11 cellular contexts compared by ENCODE assay signal in genomic region chr17:49738456-49739163, GRCh38. TPM values are rescaled to one million over a fixed set of nuclear protein-coding genes. Genes with fewer than 3 reads are reported as not detected.
A peak's percentile ranks its signal among the peaks of the same experiment; 100 is the strongest.
DNase-seq lines count a peak whose midpoint lies in the region; ATAC-seq and TF ChIP-seq lines count a peak whose summit lies in the region.
"Had no signal": no experiment of that assay in that cellular context is flagged by ENCODE, and none has a peak within 500 bp of the region (broad histone marks: within the 10 kb centered on the region; RNA-seq: fewer than 3 reads in every experiment).

No MANE protein-coding gene starts in this region.

- peaks cover 87% of the 10 kb centered on the region for H3K79me2 ChIP-seq in KMS-11 (ENCODE audit: insufficient read depth, low read depth)

- WGBS in body of pancreas, 2 donors = 59 to 75% methylated on average over 4 to 5 of the region's 5 CpGs

- H3K36me3 ChIP-seq in CD4-positive, CD25-positive, alpha-beta regulatory T cell (ENCODE audit: control insufficient read depth, insufficient read depth, low read length) = no peaks in the 10 kb centered on the region
- no peaks in the 10 kb centered on the region for H3K36me3 ChIP-seq in KMS-11 (ENCODE audit: insufficient read depth)
- H3K36me3 ChIP-seq in body of pancreas (replicated peaks in 1 of 2; ENCODE audit: insufficient read depth in 1 of 2, low read depth in 2 of 2) = no peaks in the 10 kb centered on the region
- H3K36me3 ChIP-seq: prostate gland had no signal

- peak overlapping the region; percentile 98 for H3K27ac ChIP-seq in CD4-positive, CD25-positive, alpha-beta regulatory T cell (ENCODE audit: insufficient read depth, low read length, poor library complexity, severe bottlenecking)
- H3K27ac ChIP-seq in KMS-11 (peak overlapping the region; percentile 95), body of pancreas (peak overlapping the region in 2 of 4 donors; percentile 12 to 23)
- H3K27ac ChIP-seq: prostate gland had no signal

- peak overlapping the region; percentile 87 for H3K4me2 ChIP-seq in KMS-11

- H2AFZ ChIP-seq in KMS-11 (ENCODE audit: low read depth) = no peak overlapping the region

- DNase-seq in CD4-positive, CD25-positive, alpha-beta regulatory T cell = no peak
- peak in 3 of 4 donors; percentile 16 to 62 (median 28) for DNase-seq in body of pancreas
- no peak for DNase-seq in naive thymus-derived CD8-positive, alpha-beta T cell
- no peak for DNase-seq in activated CD4-positive, CD25-positive, alpha-beta regulatory T cell treated with anti-CD3 and anti-CD28 coated beads, Interleukin-2, amount 50 U/mL, for 72 hours
- no peak for DNase-seq in mesothelial cell of epicardium (ENCODE audit: low spot score in 2 of 2, unreplicated experiment in 2 of 2)
- DNase-seq in HEK293T (ENCODE audit: extremely low spot score) = no peak
- DNase-seq: aorta, Calu3 had no signal

- no peak for ATAC-seq in CD4-positive, CD25-positive, alpha-beta regulatory T cell (ENCODE audit: low read depth in 2 of 2)
- ATAC-seq in body of pancreas (no peak), GM18511 (IDR thresholded peaks at IDR 0.05; ENCODE audit: unreplicated experiment) (no peak)
- ATAC-seq in naive thymus-derived CD8-positive, alpha-beta T cell = no peak

- peaks cover 22 to 90% (median 60%) of the 10 kb centered on the region in 4 donors for H3K4me1 Mint-ChIP-seq in CD4-positive, CD25-positive, alpha-beta regulatory T cell
- peaks cover 51 to 91% (median 87%) of the 10 kb centered on the region in 4 donors for H3K4me1 Mint-ChIP-seq in naive thymus-derived CD8-positive, alpha-beta T cell
- H3K4me1 Mint-ChIP-seq in mesothelial cell of epicardium = peaks cover 31% of the 10 kb centered on the region

- H3K27me3 ChIP-seq in CD4-positive, CD25-positive, alpha-beta regulatory T cell (ENCODE audit: control insufficient read depth, insufficient read depth, low read length) = no peaks in the 10 kb centered on the region
- no peaks in the 10 kb centered on the region for H3K27me3 ChIP-seq in KMS-11 (ENCODE audit: insufficient read depth, low read depth)
- no peaks in the 10 kb centered on the region for H3K27me3 ChIP-seq in body of pancreas

- peaks cover 43% of the 10 kb centered on the region for H3K36me3 Mint-ChIP-seq in CD4-positive, CD25-positive, alpha-beta regulatory T cell
- peaks cover 0 to 22% (median 8%) of the 10 kb centered on the region in 3 donors for H3K36me3 Mint-ChIP-seq in naive thymus-derived CD8-positive, alpha-beta T cell
- H3K36me3 Mint-ChIP-seq in mesothelial cell of epicardium = no peaks in the 10 kb centered on the region

- no peaks in the 10 kb centered on the region for H3K27me3 Mint-ChIP-seq in CD4-positive, CD25-positive, alpha-beta regulatory T cell
- H3K27me3 Mint-ChIP-seq in naive thymus-derived CD8-positive, alpha-beta T cell = no peaks in the 10 kb centered on the region
- H3K27me3 Mint-ChIP-seq in mesothelial cell of epicardium (ENCODE audit: low read depth) = no peaks in the 10 kb centered on the region

- peak overlapping the region; percentile 58 for H3K9ac ChIP-seq in KMS-11

- H3K27ac Mint-ChIP-seq in CD4-positive, CD25-positive, alpha-beta regulatory T cell = peak overlapping the region; percentile 98 to 100 (median 99)
- H3K27ac Mint-ChIP-seq in naive thymus-derived CD8-positive, alpha-beta T cell = peak overlapping the region; percentile 97 to 100 (median 100)
- H3K27ac Mint-ChIP-seq in mesothelial cell of epicardium = no peak overlapping the region

- POLR2A ChIA-PET in naive thymus-derived CD8-positive, alpha-beta T cell (lab: Charles Lee) = interaction anchor here (1.3 to 9.5 kb wide), 9 partner anchors 9 to 50 kb away, joined by 3 to 277 read pairs (median 13); partner anchors contain the start of genes FAM117A, KAT7 and SLC35B1
- POLR2A ChIA-PET in HEK293T (lab: Yijun Ruan, JAX) = interaction anchor here (1.6 kb wide), 1 partner anchor 26 kb away, joined by 6 read pairs; the partner anchor contains the start of gene FAM117A

- H3K4me3 ChIP-seq in CD4-positive, CD25-positive, alpha-beta regulatory T cell (ENCODE audit: low read depth, low read length) = peak overlapping the region; percentile 99
- H3K4me3 ChIP-seq in KMS-11 (IDR thresholded peaks at IDR 0.05; ENCODE audit: insufficient read depth, low read depth, low read length) = no peak overlapping the region
- no peak overlapping the region for H3K4me3 ChIP-seq in body of pancreas
- H3K4me3 ChIP-seq: prostate gland had no signal

- intact Hi-C loops in body of pancreas (cut with DNase I) = no loop called here

- peaks cover 83% of the 10 kb centered on the region for H3K4me1 ChIP-seq in CD4-positive, CD25-positive, alpha-beta regulatory T cell (ENCODE audit: control insufficient read depth, insufficient read depth, low read length, poor library complexity, severe bottlenecking)
- H3K4me1 ChIP-seq in KMS-11 (ENCODE audit: low read depth, poor library complexity, severe bottlenecking) = peaks cover 76% of the 10 kb centered on the region
- H3K4me1 ChIP-seq in body of pancreas = peaks cover 41% of the 10 kb centered on the region
- H3K4me1 ChIP-seq: prostate gland had no signal

- peaks cover 0 to 3% (median 0%) of the 10 kb centered on the region in 7 donors for H3K9me3 Mint-ChIP-seq in CD4-positive, CD25-positive, alpha-beta regulatory T cell
- no peaks in the 10 kb centered on the region for H3K9me3 Mint-ChIP-seq in naive thymus-derived CD8-positive, alpha-beta T cell
- no peaks in the 10 kb centered on the region for H3K9me3 Mint-ChIP-seq in mesothelial cell of epicardium

- CTCF ChIA-PET in HEK293T (lab: Yijun Ruan, JAX) = interaction anchor here (0.6 kb wide), 1 partner anchor 163 kb away, joined by 3 read pairs; the partner anchor contains the start of gene NXPH3

- TF ChIP-seq CTCF in KMS-11 (conservative IDR thresholded peaks at IDR 0.05; ENCODE audit: low read depth, low read length) (no peak), body of pancreas (IDR thresholded peaks at IDR 0.05) (no peak), mesothelial cell of epicardium (IDR thresholded peaks at IDR 0.05; ENCODE audit: unreplicated experiment) (no peak)

- no peak for TF ChIP-seq POLR2A in body of pancreas (IDR thresholded peaks at IDR 0.05)

- no peaks in the 10 kb centered on the region for H3K9me3 ChIP-seq in CD4-positive, CD25-positive, alpha-beta regulatory T cell (ENCODE audit: control insufficient read depth in 2 of 2, low read length in 2 of 2)
- H3K9me3 ChIP-seq in body of pancreas = no peaks in the 10 kb centered on the region
- H3K9me3 ChIP-seq: prostate gland had no signal

- peak overlapping the region; percentile 92 to 99 (median 96) for H3K4me3 Mint-ChIP-seq in CD4-positive, CD25-positive, alpha-beta regulatory T cell
- peak overlapping the region; percentile 82 to 97 (median 91) for H3K4me3 Mint-ChIP-seq in naive thymus-derived CD8-positive, alpha-beta T cell
- H3K4me3 Mint-ChIP-seq in mesothelial cell of epicardium = no peak overlapping the region

- no peaks in the 10 kb centered on the region for H4K20me1 ChIP-seq in KMS-11 (ENCODE audit: insufficient read depth)

TF ChIP-seq in HEK293T, 16 proteins besides CTCF, POLR2A, EP300 and RAD21:
- no peak for TF ChIP-seq ARNT (IDR thresholded peaks at IDR 0.05)
- TF ChIP-seq FOXA1 (IDR thresholded peaks at IDR 0.05) = no peak
- TF ChIP-seq L3MBTL2 (conservative IDR thresholded peaks at IDR 0.05) = no peak
- no peak for TF ChIP-seq SP1 (IDR thresholded peaks at IDR 0.05)
- no peak for TF ChIP-seq BHLHE40 (IDR thresholded peaks at IDR 0.05; ENCODE audit: borderline replicate concordance)
- TF ChIP-seq FOXM1 (IDR thresholded peaks at IDR 0.05; ENCODE audit: borderline replicate concordance) = no peak
- no peak for TF ChIP-seq TARDBP (IDR thresholded peaks at IDR 0.05)
- no peak for TF ChIP-seq ZNF384 (IDR thresholded peaks at IDR 0.05)
- no peak for TF ChIP-seq SUZ12 (IDR thresholded peaks at IDR 0.05)
- TF ChIP-seq CTBP1 (IDR thresholded peaks at IDR 0.05; ENCODE audit: borderline replicate concordance) = no peak
- no peak for TF ChIP-seq HDGF (IDR thresholded peaks at IDR 0.05; ENCODE audit: borderline replicate concordance)
- no peak for TF ChIP-seq LEF1 (IDR thresholded peaks at IDR 0.05; ENCODE audit: borderline replicate concordance)
- no peak for TF ChIP-seq FOXK2 (IDR thresholded peaks at IDR 0.05)

RNA-seq across cellular contexts. Expression of gene FAM117A, which starts 25.3 kb away (rescaled TPM):
- total RNA-seq in CD4-positive, CD25-positive, alpha-beta regulatory T cell = 83.3 TPM
- 10 to 100 TPM; 49.0 to 67.4 (median 64.7) TPM for polyA plus RNA-seq in CD4-positive, CD25-positive, alpha-beta regulatory T cell
- total RNA-seq in body of pancreas = 10 to 100 TPM in 1 of 2 donors, 1 to 10 TPM in 1; 4.3 to 11.7 TPM
- 10 to 100 TPM; 84.5 to 90.8 TPM for total RNA-seq in naive thymus-derived CD8-positive, alpha-beta T cell
- 10 to 100 TPM; 36.9 to 53.6 (median 46.7) TPM for polyA plus RNA-seq in naive thymus-derived CD8-positive, alpha-beta T cell
- total RNA-seq in mesothelial cell of epicardium = 15.7 to 16.5 TPM (median 16.1 TPM) in 3 replicates

RNA-seq across cellular contexts. Expression of gene SLC35B1, which starts 30.8 kb away (rescaled TPM):
- 51.8 TPM for total RNA-seq in CD4-positive, CD25-positive, alpha-beta regulatory T cell
- polyA plus RNA-seq in CD4-positive, CD25-positive, alpha-beta regulatory T cell = 10 to 100 TPM; 28.2 to 38.8 (median 34.1) TPM
- total RNA-seq in body of pancreas = 10 to 100 TPM; 30.3 to 36.6 TPM
- total RNA-seq in naive thymus-derived CD8-positive, alpha-beta T cell = 10 to 100 TPM; 38.8 to 39.7 TPM
- polyA plus RNA-seq in naive thymus-derived CD8-positive, alpha-beta T cell = 10 to 100 TPM; 20.3 to 27.4 (median 21.8) TPM
- total RNA-seq in mesothelial cell of epicardium = 67.7 to 69.2 TPM (median 69.2 TPM) in 3 replicates

RNA-seq across cellular contexts. Expression of gene KAT7, which starts 49.9 kb away (rescaled TPM):
- 207 TPM for total RNA-seq in CD4-positive, CD25-positive, alpha-beta regulatory T cell
- polyA plus RNA-seq in CD4-positive, CD25-positive, alpha-beta regulatory T cell = 10 to 100 TPM; 37.0 to 49.6 (median 46.9) TPM
- total RNA-seq in body of pancreas (10 to 100 TPM in 1 of 2 donors, 1 to 10 TPM in 1; 7.3 to 16.5 TPM), mesothelial cell of epicardium (66.7 to 74.3 TPM (median 69.9 TPM) in 3 replicates)
- total RNA-seq in naive thymus-derived CD8-positive, alpha-beta T cell = 100 to 1,000 TPM; 120 TPM
- polyA plus RNA-seq in naive thymus-derived CD8-positive, alpha-beta T cell = 10 to 100 TPM; 34.4 to 51.1 (median 39.2) TPM

Comparison
In these comparisons a context has a peak if more than half of its experiments do, and no peak if none do; other contexts are left out.
1. DNase-seq: peak in body of pancreas (3 of 4); none in CD4-positive, CD25-positive, alpha-beta regulatory T cell (0 of 3), naive thymus-derived CD8-positive, alpha-beta T cell (0 of 10), activated CD4-positive, CD25-positive, alpha-beta regulatory T cell treated with anti-CD3 and anti-CD28 coated beads, Interleukin-2, amount 50 U/mL, for 72 hours (single experiment), mesothelial cell of epicardium (0 of 2) and HEK293T (single experiment).